Comparison of ENCODE assay signal across 18 cellular contexts in genomic region chr5:68055686-68056085, GRCh38.
DNase-seq lines count a peak whose midpoint lies in the region; ATAC-seq and TF ChIP-seq lines count a peak whose summit lies in the region.
"Had no signal": no experiment of that assay in that cellular context is flagged by ENCODE, and none has a peak within 500 bp of the region (broad histone marks: within the 10 kb centered on the region; RNA-seq: fewer than 3 reads in every experiment).

No MANE protein-coding gene starts in this region.

- H3K79me2 ChIP-seq in Loucy (ENCODE audit: insufficient read depth, low read length) (no peaks in the 10 kb centered on the region), neural progenitor cell (ENCODE audit: low read depth) (no peaks in the 10 kb centered on the region)

- H3K4me1 ChIP-seq in Loucy (ENCODE audit: insufficient read depth, low read length, poor library complexity, severe bottlenecking) (no peaks in the 10 kb centered on the region), neural progenitor cell (peaks cover 16% of the 10 kb centered on the region), neuronal stem cell (ENCODE audit: control insufficient read depth in 2 of 2, insufficient read depth in 1 of 2, low read depth in 1 of 2, low read length in 2 of 2) (peaks cover 0 to 7% of the 10 kb centered on the region in 2 donors)

- H3K4me1 Mint-ChIP-seq in neural progenitor cell = peaks cover 3% of the 10 kb centered on the region
- H3K4me1 Mint-ChIP-seq: CD4-positive, CD25-positive, alpha-beta regulatory T cell had no signal

- H3K36me3 Mint-ChIP-seq in neural progenitor cell = no peaks in the 10 kb centered on the region
- H3K36me3 Mint-ChIP-seq: CD4-positive, CD25-positive, alpha-beta regulatory T cell had no signal

- H2BK120ac ChIP-seq in neuronal stem cell (ENCODE audit: low read depth, low read length) = no peak overlapping the region

- H3K4me3 ChIP-seq in GM12864 (ENCODE audit: low read depth, low read length) = no peak overlapping the region
- H3K4me3 ChIP-seq in Loucy (ENCODE audit: low read length, poor library complexity, severe bottlenecking) = no peak overlapping the region
- H3K4me3 ChIP-seq in epithelial cell of esophagus (ENCODE audit: low read length) = no peak overlapping the region
- no peak overlapping the region for H3K4me3 ChIP-seq in neural progenitor cell
- H3K4me3 ChIP-seq in neuronal stem cell (ENCODE audit: low read length in 2 of 2) = no peak overlapping the region
- H3K4me3 ChIP-seq: GM12878 had no signal

- WGBS in neuronal stem cell (ENCODE audit: extremely low coverage in 2 of 2, insufficient read length in 2 of 2, insufficient replicate concordance in 1 of 2), 2 donors = no CpG with 5 or more reads among the region's 1 CpG

- no peaks in the 10 kb centered on the region for H3K9me3 ChIP-seq in Loucy (ENCODE audit: insufficient read depth, low read depth, low read length)
- H3K9me3 ChIP-seq in neural progenitor cell (ENCODE audit: low read depth) = no peaks in the 10 kb centered on the region
- H3K9me3 ChIP-seq in neuronal stem cell (replicated peaks in 1 of 2; ENCODE audit: control insufficient read depth in 2 of 2, insufficient read depth in 1 of 2, low read depth in 1 of 2, low read length in 2 of 2) = no peaks in the 10 kb centered on the region

- H3K23ac ChIP-seq in neuronal stem cell (ENCODE audit: low read depth, low read length, poor library complexity) = no peak overlapping the region

- H3K14ac ChIP-seq in neuronal stem cell (ENCODE audit: low read length) = no peak overlapping the region

- intact Hi-C loops in posterior vena cava (cut with DNase I) = no loop called here

- H3K27ac ChIP-seq in neural progenitor cell = no peak overlapping the region
- H3K27ac ChIP-seq in neuronal stem cell (replicated peaks; ENCODE audit: low read length) = no peak overlapping the region

- peak; percentile 27 for TF ChIP-seq CTCF in GM12864 (IDR thresholded peaks at IDR 0.05; ENCODE audit: low read depth, low read length, missing control alignments)
- TF ChIP-seq CTCF in Loucy (conservative IDR thresholded peaks at IDR 0.05; ENCODE audit: low read length) = peak; percentile 39; the same call in 1 of the 2 replicates
- peak; percentile 4 for TF ChIP-seq CTCF in epithelial cell of esophagus (IDR thresholded peaks at IDR 0.05; ENCODE audit: insufficient read depth, low read depth, low read length, missing control alignments)
- peak; percentile 30 for TF ChIP-seq CTCF in neural progenitor cell (IDR thresholded peaks at IDR 0.05)

- no peak overlapping the region for H3K4ac ChIP-seq in neuronal stem cell (ENCODE audit: low read length)

- no peak overlapping the region for H3K9ac ChIP-seq in Loucy (ENCODE audit: low read depth, low read length, poor library complexity, severe bottlenecking)
- no peak overlapping the region for H3K9ac ChIP-seq in neural progenitor cell
- H3K9ac ChIP-seq in neuronal stem cell (ENCODE audit: low read depth, low read length, poor library complexity) = no peak overlapping the region

- no peak overlapping the region for H4K8ac ChIP-seq in neuronal stem cell (ENCODE audit: low read depth, low read length)

- no peaks in the 10 kb centered on the region for H3K9me2 ChIP-seq in Loucy (replicated peaks; ENCODE audit: low read depth, low read length)

- ATAC-seq in HG03135 (IDR thresholded peaks at IDR 0.05; ENCODE audit: unreplicated experiment) = no peak
- ATAC-seq: GM12878, SK-N-SH treated with all-trans-retinoic acid at 6 μM for 48 hours had no signal

- no peak overlapping the region for H3K27ac Mint-ChIP-seq in neural progenitor cell
- H3K27ac Mint-ChIP-seq: CD4-positive, CD25-positive, alpha-beta regulatory T cell had no signal

- H4K91ac ChIP-seq in neuronal stem cell (ENCODE audit: low read depth, low read length, poor library complexity) = no peak overlapping the region

- H2BK15ac ChIP-seq in neuronal stem cell (ENCODE audit: low read length) = no peak overlapping the region

- DNase-seq in GM12864 (ENCODE audit: low read depth) = no peak
- no peak for DNase-seq in epithelial cell of esophagus (ENCODE audit: low read depth)
- no peak for DNase-seq in neural progenitor cell (ENCODE audit: low spot score)
- DNase-seq in posterior vena cava (ENCODE audit: low spot score) = no peak
- no peak for DNase-seq in activated CD4-positive, alpha-beta T cell treated with anti-CD3 and anti-CD28 coated beads for 4 hours
- no peak for DNase-seq in neuronal stem cell (ENCODE audit: low spot score)
- DNase-seq: CD4-positive, CD25-positive, alpha-beta regulatory T cell; NCI-H1436; NCI-H2029; NCI-H2171 treated with DMSO at 0.1 percent for 48 hours; NCI-H446 treated with DMSO at 0.1 percent for 48 hours; NCI-H748 treated with DMSO at 0.1 percent for 48 hours; OCI-M1; SHP77 treated with DMSO at 0.1 percent for 48 hours had no signal

- H3K79me1 ChIP-seq in neuronal stem cell (ENCODE audit: low read depth, low read length) = no peaks in the 10 kb centered on the region

- H2BK5ac ChIP-seq in neuronal stem cell (ENCODE audit: low read length) = no peak overlapping the region

- no peaks in the 10 kb centered on the region for H3K27me3 Mint-ChIP-seq in neural progenitor cell (ENCODE audit: insufficient read depth, low read depth)

- no peak overlapping the region for H3K18ac ChIP-seq in neuronal stem cell (ENCODE audit: low read length)

- no peak overlapping the region for H3K4me2 ChIP-seq in Loucy (ENCODE audit: low read depth, low read length, poor library complexity, severe bottlenecking)
- H3K4me2 ChIP-seq in neural progenitor cell = no peak overlapping the region
- H3K4me2 ChIP-seq in neuronal stem cell (ENCODE audit: insufficient read depth, low read length, poor library complexity, severe bottlenecking) = no peak overlapping the region

- H2BK12ac ChIP-seq in neuronal stem cell (ENCODE audit: low read length) = no peak overlapping the region

- no peaks in the 10 kb centered on the region for H3K9me3 Mint-ChIP-seq in neural progenitor cell

- H2AFZ ChIP-seq in Loucy (ENCODE audit: low read length) (no peak overlapping the region), neural progenitor cell (replicated peaks) (no peak overlapping the region), neuronal stem cell (ENCODE audit: low read length) (no peak overlapping the region)

- H3F3A ChIP-seq in Loucy (ENCODE audit: low read depth) (no peaks in the 10 kb centered on the region), neural progenitor cell (ENCODE audit: low read depth) (peaks cover 14% of the 10 kb centered on the region)

- no peak overlapping the region for H2AK5ac ChIP-seq in neuronal stem cell (ENCODE audit: low read depth, low read length)

- H3K27me3 ChIP-seq in Loucy (ENCODE audit: insufficient read depth, low read length, poor library complexity, severe bottlenecking) (no peaks in the 10 kb centered on the region), neural progenitor cell (no peaks in the 10 kb centered on the region), neuronal stem cell (ENCODE audit: control insufficient read depth in 3 of 3, insufficient read depth in 3 of 3, low read depth in 1 of 3, low read length in 3 of 3) (no peaks in the 10 kb centered on the region)

- no peak overlapping the region for H3K4me3 Mint-ChIP-seq in neural progenitor cell
- H3K4me3 Mint-ChIP-seq: CD4-positive, CD25-positive, alpha-beta regulatory T cell had no signal

- no peaks in the 10 kb centered on the region for H4K20me1 ChIP-seq in Loucy (ENCODE audit: insufficient read depth, low read length, poor library complexity, severe bottlenecking)
- H4K20me1 ChIP-seq in neural progenitor cell (ENCODE audit: low read depth) = no peaks in the 10 kb centered on the region

- H3K36me3 ChIP-seq in Loucy (ENCODE audit: insufficient read depth, low read length) = no peaks in the 10 kb centered on the region
- no peaks in the 10 kb centered on the region for H3K36me3 ChIP-seq in neural progenitor cell
- no peaks in the 10 kb centered on the region for H3K36me3 ChIP-seq in neuronal stem cell (replicated peaks in 1 of 2; ENCODE audit: control insufficient read depth in 2 of 2, insufficient read depth in 2 of 2, low read length in 2 of 2)
